1 cellular context compared by ENCODE assay signal in genomic region chr1:14443164-14443787, GRCh38.
TF ChIP-seq lines count a peak whose summit lies in the region.

No MANE protein-coding gene starts in this region.

TF ChIP-seq in K562, 482 proteins besides CTCF, POLR2A, EP300 and RAD21 (continued from another document and continues in another):
- TF ChIP-seq ZNF318 (IDR thresholded peaks at IDR 0.05; ENCODE audit: borderline replicate concordance in 1 of 2, low read depth in 1 of 2), result no peak
- no peak for TF ChIP-seq E4F1 (CRISPR knock-in tag; IDR thresholded peaks at IDR 0.05; ENCODE audit: borderline replicate concordance)
- no peak for TF ChIP-seq L3MBTL2 (IDR thresholded peaks at IDR 0.05)
- TF ChIP-seq MAFK (IDR thresholded peaks at IDR 0.05; ENCODE audit: low read length), result no peak
- no peak for TF ChIP-seq ELF1 (tag; IDR thresholded peaks at IDR 0.05)
- TF ChIP-seq DPF2 (IDR thresholded peaks at IDR 0.05), result peak; percentile 85
- TF ChIP-seq ASH1L (IDR thresholded peaks at IDR 0.05; ENCODE audit: borderline replicate concordance, low read depth, partially characterized antibody), result no peak
- TF ChIP-seq RNF219 (CRISPR knock-in tag; IDR thresholded peaks at IDR 0.05), result no peak
- no peak for TF ChIP-seq THRAP3 (IDR thresholded peaks at IDR 0.05; ENCODE audit: borderline replicate concordance)
- TF ChIP-seq HNRNPUL1 (IDR thresholded peaks at IDR 0.05; ENCODE audit: low read length), result no peak
- TF ChIP-seq ZNF444 (CRISPR knock-in tag; IDR thresholded peaks at IDR 0.05), result no peak
- TF ChIP-seq SNIP1 (IDR thresholded peaks at IDR 0.05; ENCODE audit: low read depth), result no peak
- TF ChIP-seq ESRRB (CRISPR knock-in tag; IDR thresholded peaks at IDR 0.05; ENCODE audit: borderline replicate concordance), result no peak
- no peak for TF ChIP-seq NR1H2 (CRISPR knock-in tag; IDR thresholded peaks at IDR 0.05)
- no peak for TF ChIP-seq ZNF445 (CRISPR knock-in tag; IDR thresholded peaks at IDR 0.05; ENCODE audit: low read depth)
- no peak for TF ChIP-seq HSF4 (CRISPR knock-in tag; IDR thresholded peaks at IDR 0.05; ENCODE audit: borderline replicate concordance)
- no peak for TF ChIP-seq ZNF398 (CRISPR knock-in tag; IDR thresholded peaks at IDR 0.05)
- TF ChIP-seq CXXC5 (CRISPR knock-in tag; IDR thresholded peaks at IDR 0.05), result peak; percentile 36; the same call in 1 of the 2 replicates
- no peak for TF ChIP-seq ZNF280A (IDR thresholded peaks at IDR 0.05; ENCODE audit: low read depth, partially characterized antibody)
- TF ChIP-seq NONO (IDR thresholded peaks at IDR 0.05; ENCODE audit: low read depth in 2 of 2, low read length in 1 of 2), result no peak; a peak in 1 of 4 replicates
- no peak for TF ChIP-seq ZNF121 (CRISPR knock-in tag; conservative IDR thresholded peaks at IDR 0.05)
- no peak for TF ChIP-seq SAFB2 (IDR thresholded peaks at IDR 0.05; ENCODE audit: borderline replicate concordance, low read depth, low read length, severe bottlenecking)
- no peak for TF ChIP-seq SNAPC5 (CRISPR knock-in tag; IDR thresholded peaks at IDR 0.05)
- no peak for TF ChIP-seq BRD9 (IDR thresholded peaks at IDR 0.05; ENCODE audit: low read depth, partially characterized antibody)
- TF ChIP-seq ZNF449 (CRISPR knock-in tag; IDR thresholded peaks at IDR 0.05), result no peak
- TF ChIP-seq ARID4B (CRISPR knock-in tag; IDR thresholded peaks at IDR 0.05), result no peak
- TF ChIP-seq NFIC (IDR thresholded peaks at IDR 0.05), result peak; percentile 98
- no peak for TF ChIP-seq BCOR (IDR thresholded peaks at IDR 0.05)
- no peak for TF ChIP-seq RBM17 (IDR thresholded peaks at IDR 0.05; ENCODE audit: borderline replicate concordance, low read depth, low read length)
- TF ChIP-seq ZBTB8A (IDR thresholded peaks at IDR 0.05; ENCODE audit: partially characterized antibody), result no peak
- TF ChIP-seq ETV5 (CRISPR knock-in tag; IDR thresholded peaks at IDR 0.05; ENCODE audit: low read depth), result no peak
- TF ChIP-seq FOXM1 (IDR thresholded peaks at IDR 0.05; ENCODE audit: low read depth), result 0 out of 2 replicates have a peak, but pooled peaks have one; percentile 59
- TF ChIP-seq FOXM1 (CRISPR knock-in tag; IDR thresholded peaks at IDR 0.05; ENCODE audit: low read depth), result no peak
- no peak for TF ChIP-seq POLR2H (tag; IDR thresholded peaks at IDR 0.05; ENCODE audit: low read depth)
- TF ChIP-seq E2F5 (CRISPR knock-in tag; IDR thresholded peaks at IDR 0.05), result no peak
